In the genomic region with DNA sequence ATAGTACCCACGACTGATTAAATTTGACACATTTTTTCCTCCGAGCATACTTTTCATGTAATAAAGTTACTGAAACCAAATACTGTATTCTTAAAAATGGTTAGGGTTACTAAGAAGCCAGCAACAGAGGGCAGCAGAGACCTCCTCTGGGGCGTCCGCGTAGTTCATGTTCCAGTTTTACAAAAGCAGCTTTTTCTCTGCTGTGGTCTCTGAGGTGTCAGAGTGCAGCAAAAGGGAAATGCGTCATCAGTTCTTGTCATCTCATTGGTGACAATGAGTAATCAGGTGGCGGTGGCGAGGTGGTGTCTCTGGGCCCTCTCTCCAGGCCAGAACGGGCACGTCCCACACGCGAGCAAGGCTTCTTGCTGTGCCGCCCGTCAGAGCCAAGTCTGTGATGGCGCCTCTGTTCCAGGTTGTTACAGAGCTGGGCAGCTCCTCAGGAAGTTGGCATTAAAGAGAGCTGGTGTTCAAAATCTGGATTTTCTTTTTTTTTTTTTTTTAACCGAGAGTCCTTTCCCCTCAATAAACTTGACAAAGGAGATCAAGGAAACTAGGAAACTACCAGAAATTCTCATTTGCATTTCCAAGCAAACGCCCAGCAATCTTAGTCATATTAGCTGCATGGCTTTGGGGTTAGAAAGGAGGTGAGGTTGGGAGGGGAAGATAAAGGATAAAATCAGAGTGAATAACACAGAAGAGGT, we compare ENCODE assay signal across 1 cellular context.
TF ChIP-seq lines count a peak whose summit lies in the region.

No MANE protein-coding gene starts in this region.

TF ChIP-seq in HepG2, 621 proteins besides CTCF, POLR2A, EP300 and RAD21 (continued from another document and continues in another):
- TF ChIP-seq, protein P1, sequence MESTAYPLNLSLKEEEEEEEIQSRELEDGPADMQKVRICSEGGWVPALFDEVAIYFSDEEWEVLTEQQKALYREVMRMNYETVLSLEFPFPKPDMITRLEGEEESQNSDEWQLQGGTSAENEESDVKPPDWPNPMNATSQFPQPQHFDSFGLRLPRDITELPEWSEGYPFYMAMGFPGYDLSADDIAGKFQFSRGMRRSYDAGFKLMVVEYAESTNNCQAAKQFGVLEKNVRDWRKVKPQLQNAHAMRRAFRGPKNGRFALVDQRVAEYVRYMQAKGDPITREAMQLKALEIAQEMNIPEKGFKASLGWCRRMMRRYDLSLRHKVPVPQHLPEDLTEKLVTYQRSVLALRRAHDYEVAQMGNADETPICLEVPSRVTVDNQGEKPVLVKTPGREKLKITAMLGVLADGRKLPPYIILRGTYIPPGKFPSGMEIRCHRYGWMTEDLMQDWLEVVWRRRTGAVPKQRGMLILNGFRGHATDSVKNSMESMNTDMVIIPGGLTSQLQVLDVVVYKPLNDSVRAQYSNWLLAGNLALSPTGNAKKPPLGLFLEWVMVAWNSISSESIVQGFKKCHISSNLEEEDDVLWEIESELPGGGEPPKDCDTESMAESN (CRISPR knock-in tag; conservative IDR thresholded peaks at IDR 0.05): peak; percentile 49; the same call in 1 of the 2 replicates
- TF ChIP-seq, protein P2, sequence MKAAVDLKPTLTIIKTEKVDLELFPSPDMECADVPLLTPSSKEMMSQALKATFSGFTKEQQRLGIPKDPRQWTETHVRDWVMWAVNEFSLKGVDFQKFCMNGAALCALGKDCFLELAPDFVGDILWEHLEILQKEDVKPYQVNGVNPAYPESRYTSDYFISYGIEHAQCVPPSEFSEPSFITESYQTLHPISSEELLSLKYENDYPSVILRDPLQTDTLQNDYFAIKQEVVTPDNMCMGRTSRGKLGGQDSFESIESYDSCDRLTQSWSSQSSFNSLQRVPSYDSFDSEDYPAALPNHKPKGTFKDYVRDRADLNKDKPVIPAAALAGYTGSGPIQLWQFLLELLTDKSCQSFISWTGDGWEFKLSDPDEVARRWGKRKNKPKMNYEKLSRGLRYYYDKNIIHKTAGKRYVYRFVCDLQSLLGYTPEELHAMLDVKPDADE (CRISPR knock-in tag; IDR thresholded peaks at IDR 0.05): no peak
- TF ChIP-seq, protein P3, sequence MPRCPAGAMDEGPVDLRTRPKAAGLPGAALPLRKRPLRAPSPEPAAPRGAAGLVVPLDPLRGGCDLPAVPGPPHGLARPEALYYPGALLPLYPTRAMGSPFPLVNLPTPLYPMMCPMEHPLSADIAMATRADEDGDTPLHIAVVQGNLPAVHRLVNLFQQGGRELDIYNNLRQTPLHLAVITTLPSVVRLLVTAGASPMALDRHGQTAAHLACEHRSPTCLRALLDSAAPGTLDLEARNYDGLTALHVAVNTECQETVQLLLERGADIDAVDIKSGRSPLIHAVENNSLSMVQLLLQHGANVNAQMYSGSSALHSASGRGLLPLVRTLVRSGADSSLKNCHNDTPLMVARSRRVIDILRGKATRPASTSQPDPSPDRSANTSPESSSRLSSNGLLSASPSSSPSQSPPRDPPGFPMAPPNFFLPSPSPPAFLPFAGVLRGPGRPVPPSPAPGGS (CRISPR knock-in tag; IDR thresholded peaks at IDR 0.05): no peak
- TF ChIP-seq CCDC6 (CRISPR knock-in tag; IDR thresholded peaks at IDR 0.05): peak; percentile 64; the same call in 1 of the 2 replicates
- TF ChIP-seq ERF (CRISPR knock-in tag; IDR thresholded peaks at IDR 0.05): peak; percentile 79
- TF ChIP-seq NRL (CRISPR knock-in tag; IDR thresholded peaks at IDR 0.05; ENCODE audit: borderline replicate concordance): no peak
- TF ChIP-seq ZNF224 (CRISPR knock-in tag; IDR thresholded peaks at IDR 0.05): no peak
- TF ChIP-seq CCAR2 (optimal IDR thresholded peaks at IDR 0.05; ENCODE audit: low read depth, low read length): no peak
- no peak for TF ChIP-seq TRIM24 (CRISPR knock-in tag; IDR thresholded peaks at IDR 0.05)
- TF ChIP-seq ISL2 (CRISPR knock-in tag; IDR thresholded peaks at IDR 0.05): peak; percentile 72
- TF ChIP-seq CREB1 (IDR thresholded peaks at IDR 0.05): peak; percentile 95
- peak; percentile 97 for TF ChIP-seq CREB1 (CRISPR knock-in tag; IDR thresholded peaks at IDR 0.05)
- no peak for TF ChIP-seq THYN1 (CRISPR knock-in tag; IDR thresholded peaks at IDR 0.05; ENCODE audit: borderline replicate concordance, low read depth)
- TF ChIP-seq IKZF4 (CRISPR knock-in tag; IDR thresholded peaks at IDR 0.05; ENCODE audit: borderline replicate concordance, low read depth, not compliant biosample characterization): no peak
- 0 out of 2 replicates have a peak, but pooled peaks have one; percentile 20 for TF ChIP-seq ZNF317 (CRISPR knock-in tag; IDR thresholded peaks at IDR 0.05)
- peak; percentile 98 for TF ChIP-seq ZBTB21 (CRISPR knock-in tag; IDR thresholded peaks at IDR 0.05)
- 0 out of 2 replicates have a peak, but pooled peaks have one; percentile 54 for TF ChIP-seq NFIC (IDR thresholded peaks at IDR 0.05; ENCODE audit: low read length)
- TF ChIP-seq ZNF44 (CRISPR knock-in tag; IDR thresholded peaks at IDR 0.05): peak; percentile 29; the same call in 1 of the 2 replicates
- TF ChIP-seq JDP2 (CRISPR knock-in tag; IDR thresholded peaks at IDR 0.05; ENCODE audit: borderline replicate concordance): no peak
- peak; percentile 41; the same call in 1 of the 2 replicates for TF ChIP-seq RBFOX2 (IDR thresholded peaks at IDR 0.05; ENCODE audit: low read depth, low read length)
- no peak for TF ChIP-seq HOXA9 (CRISPR knock-in tag; IDR thresholded peaks at IDR 0.05; ENCODE audit: borderline replicate concordance)
- TF ChIP-seq RFX1 (IDR thresholded peaks at IDR 0.05): no peak
- TF ChIP-seq ZNF670 (CRISPR knock-in tag; IDR thresholded peaks at IDR 0.05; ENCODE audit: borderline replicate concordance): no peak
- TF ChIP-seq ZFP82 (CRISPR knock-in tag; IDR thresholded peaks at IDR 0.05; ENCODE audit: borderline replicate concordance): peak; percentile 60; the same call in 1 of the 2 replicates
- no peak for TF ChIP-seq BCLAF1 (IDR thresholded peaks at IDR 0.05)
- no peak for TF ChIP-seq GLI4 (CRISPR knock-in tag; IDR thresholded peaks at IDR 0.05; ENCODE audit: borderline replicate concordance)
- TF ChIP-seq SATB2 (CRISPR knock-in tag; IDR thresholded peaks at IDR 0.05): no peak
- no peak for TF ChIP-seq FOXA1 (IDR thresholded peaks at IDR 0.05)
- no peak; the same call in 1 of the 2 replicates for TF ChIP-seq FOXA1 (CRISPR knock-in tag; IDR thresholded peaks at IDR 0.05)
- TF ChIP-seq BHLHE40 (IDR thresholded peaks at IDR 0.05; ENCODE audit: low read length): peak; percentile 66
- TF ChIP-seq SALL2 (CRISPR knock-in tag; IDR thresholded peaks at IDR 0.05): no peak
- peak; percentile 91 for TF ChIP-seq ZSCAN9 (CRISPR knock-in tag; IDR thresholded peaks at IDR 0.05; ENCODE audit: borderline replicate concordance)
- TF ChIP-seq, protein P4, sequence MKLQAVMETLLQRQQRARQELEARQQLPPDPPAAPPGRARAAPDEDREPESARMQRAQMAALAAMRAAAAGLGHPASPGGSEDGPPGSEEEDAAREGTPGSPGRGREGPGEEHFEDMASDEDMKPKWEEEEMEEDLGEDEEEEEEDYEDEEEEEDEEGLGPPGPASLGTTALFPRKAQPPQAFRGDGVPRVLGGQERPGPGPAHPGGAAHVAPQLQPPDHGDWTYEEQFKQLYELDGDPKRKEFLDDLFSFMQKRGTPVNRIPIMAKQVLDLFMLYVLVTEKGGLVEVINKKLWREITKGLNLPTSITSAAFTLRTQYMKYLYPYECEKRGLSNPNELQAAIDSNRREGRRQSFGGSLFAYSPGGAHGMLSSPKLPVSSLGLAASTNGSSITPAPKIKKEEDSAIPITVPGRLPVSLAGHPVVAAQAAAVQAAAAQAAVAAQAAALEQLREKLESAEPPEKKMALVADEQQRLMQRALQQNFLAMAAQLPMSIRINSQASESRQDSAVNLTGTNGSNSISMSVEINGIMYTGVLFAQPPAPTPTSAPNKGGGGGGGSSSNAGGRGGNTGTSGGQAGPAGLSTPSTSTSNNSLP (IDR thresholded peaks at IDR 0.05; ENCODE audit: low read depth, low read length): no peak; the same call in 1 of the 2 replicates
- peak; percentile 93 for TF ChIP-seq ATF1 (CRISPR knock-in tag; IDR thresholded peaks at IDR 0.05)
- peak; percentile 53; the same call in 1 of the 2 replicates for TF ChIP-seq PHF20 (CRISPR knock-in tag; IDR thresholded peaks at IDR 0.05)
- no peak for TF ChIP-seq IRF9 (CRISPR knock-in tag; IDR thresholded peaks at IDR 0.05; ENCODE audit: borderline replicate concordance)
- TF ChIP-seq, protein P5, sequence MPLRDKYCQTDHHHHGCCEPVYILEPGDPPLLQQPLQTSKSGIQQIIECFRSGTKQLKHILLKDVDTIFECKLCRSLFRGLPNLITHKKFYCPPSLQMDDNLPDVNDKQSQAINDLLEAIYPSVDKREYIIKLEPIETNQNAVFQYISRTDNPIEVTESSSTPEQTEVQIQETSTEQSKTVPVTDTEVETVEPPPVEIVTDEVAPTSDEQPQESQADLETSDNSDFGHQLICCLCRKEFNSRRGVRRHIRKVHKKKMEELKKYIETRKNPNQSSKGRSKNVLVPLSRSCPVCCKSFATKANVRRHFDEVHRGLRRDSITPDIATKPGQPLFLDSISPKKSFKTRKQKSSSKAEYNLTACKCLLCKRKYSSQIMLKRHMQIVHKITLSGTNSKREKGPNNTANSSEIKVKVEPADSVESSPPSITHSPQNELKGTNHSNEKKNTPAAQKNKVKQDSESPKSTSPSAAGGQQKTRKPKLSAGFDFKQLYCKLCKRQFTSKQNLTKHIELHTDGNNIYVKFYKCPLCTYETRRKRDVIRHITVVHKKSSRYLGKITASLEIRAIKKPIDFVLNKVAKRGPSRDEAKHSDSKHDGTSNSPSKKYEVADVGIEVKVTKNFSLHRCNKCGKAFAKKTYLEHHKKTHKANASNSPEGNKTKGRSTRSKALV (CRISPR knock-in tag; IDR thresholded peaks at IDR 0.05): peak; percentile 86
- TF ChIP-seq POLR2G (IDR thresholded peaks at IDR 0.05; ENCODE audit: low read depth, low read length): peak; percentile 88
- TF ChIP-seq, protein P6, sequence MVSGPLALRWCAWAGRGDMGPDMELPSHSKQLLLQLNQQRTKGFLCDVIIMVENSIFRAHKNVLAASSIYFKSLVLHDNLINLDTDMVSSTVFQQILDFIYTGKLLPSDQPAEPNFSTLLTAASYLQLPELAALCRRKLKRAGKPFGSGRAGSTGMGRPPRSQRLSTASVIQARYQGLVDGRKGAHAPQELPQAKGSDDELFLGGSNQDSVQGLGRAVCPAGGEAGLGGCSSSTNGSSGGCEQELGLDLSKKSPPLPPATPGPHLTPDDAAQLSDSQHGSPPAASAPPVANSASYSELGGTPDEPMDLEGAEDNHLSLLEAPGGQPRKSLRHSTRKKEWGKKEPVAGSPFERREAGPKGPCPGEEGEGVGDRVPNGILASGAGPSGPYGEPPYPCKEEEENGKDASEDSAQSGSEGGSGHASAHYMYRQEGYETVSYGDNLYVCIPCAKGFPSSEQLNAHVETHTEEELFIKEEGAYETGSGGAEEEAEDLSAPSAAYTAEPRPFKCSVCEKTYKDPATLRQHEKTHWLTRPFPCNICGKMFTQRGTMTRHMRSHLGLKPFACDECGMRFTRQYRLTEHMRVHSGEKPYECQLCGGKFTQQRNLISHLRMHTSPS (CRISPR knock-in tag; IDR thresholded peaks at IDR 0.05; ENCODE audit: low read depth): peak; percentile 29; the same call in 1 of the 2 replicates
- TF ChIP-seq, protein P7, sequence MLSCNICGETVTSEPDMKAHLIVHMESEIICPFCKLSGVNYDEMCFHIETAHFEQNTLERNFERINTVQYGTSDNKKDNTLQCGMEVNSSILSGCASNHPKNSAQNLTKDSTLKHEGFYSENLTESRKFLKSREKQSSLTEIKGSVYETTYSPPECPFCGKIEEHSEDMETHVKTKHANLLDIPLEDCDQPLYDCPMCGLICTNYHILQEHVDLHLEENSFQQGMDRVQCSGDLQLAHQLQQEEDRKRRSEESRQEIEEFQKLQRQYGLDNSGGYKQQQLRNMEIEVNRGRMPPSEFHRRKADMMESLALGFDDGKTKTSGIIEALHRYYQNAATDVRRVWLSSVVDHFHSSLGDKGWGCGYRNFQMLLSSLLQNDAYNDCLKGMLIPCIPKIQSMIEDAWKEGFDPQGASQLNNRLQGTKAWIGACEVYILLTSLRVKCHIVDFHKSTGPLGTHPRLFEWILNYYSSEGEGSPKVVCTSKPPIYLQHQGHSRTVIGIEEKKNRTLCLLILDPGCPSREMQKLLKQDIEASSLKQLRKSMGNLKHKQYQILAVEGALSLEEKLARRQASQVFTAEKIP (CRISPR knock-in tag; IDR thresholded peaks at IDR 0.05; ENCODE audit: borderline replicate concordance): no peak
